Comparison of ENCODE assay signal across 27 cellular contexts in genomic region chr10:110404374-110404773, GRCh38.
A peak's percentile ranks its signal among the peaks of the same experiment; 100 is the strongest.
DNase-seq lines count a peak whose midpoint lies in the region; ATAC-seq and TF ChIP-seq lines count a peak whose summit lies in the region.
"Had no signal": no experiment of that assay in that cellular context is flagged by ENCODE, and none has a peak within 500 bp of the region (broad histone marks: within the 10 kb centered on the region; RNA-seq: fewer than 3 reads in every experiment).

No MANE protein-coding gene starts in this region.

- no peaks in the 10 kb centered on the region for H4K20me1 ChIP-seq in GM23248 (ENCODE audit: insufficient read depth)
- H4K20me1 ChIP-seq: BLaER1 had no signal

- DNase-seq in GM23248 (peak; percentile 42), RWPE1 (ENCODE audit: low spot score) (no peak), epithelial cell of prostate (ENCODE audit: low read depth, low spot score) (no peak), myocyte (ENCODE audit: low read depth) (peak; percentile 34), lower lobe of right lung (no peak), HCEC 1CT (no peak)
- no peak for DNase-seq in activated naive CD4-positive, alpha-beta T cell (lab: John Stamatoyannopoulos, UW)
- DNase-seq: activated CD4-positive, alpha-beta T cell treated with anti-CD3 and anti-CD28 coated beads, Interleukin-2, amount 10 ng/mL, durations not matched to agents 24 days and 14 days; activated effector memory CD4-positive, alpha-beta T cell treated with anti-CD3 and anti-CD28 coated beads, Interleukin-2, amount 50 U/mL, for 16 hours; activated naive CD8-positive, alpha-beta T cell treated with anti-CD3 and anti-CD28 coated beads for 36 hours; activated T-cell treated with anti-CD3 and anti-CD28 coated beads, Interleukin-2, amount 50 U/mL, for 1 hour; aorta; DMS153; hypothalamus; NCI-H146; pancreas; retina; RPMI8226; stimulated activated CD4-positive, alpha-beta T cell treated with anti-CD3 and anti-CD28 coated beads, Interleukin-1b, Interleukin-23, amount 100 ng/mL, for 48 hours; stomach; uterus had no signal

- CTCF ChIA-PET in RWPE1 (lab: Yijun Ruan, JAX): interaction anchor here (0.6 kb wide), 2 partner anchors 101 to 197 kb away, joined by 3 read pairs; no protein-coding TSS in a partner anchor

- no peak for ATAC-seq in lower lobe of right lung
- ATAC-seq: esophagus mucosa, pancreas, WTC11 had no signal

- intact Hi-C loops in lower lobe of right lung (cut with DNase I): no loop called here

- in situ Hi-C loops in GM23248 (cut with MboI): no loop called here

- TF ChIP-seq CTCF in RWPE1 (conservative IDR thresholded peaks at IDR 0.05; ENCODE audit: low read depth) (no peak), lower lobe of right lung (IDR thresholded peaks at IDR 0.05) (no peak)

- POLR2A ChIA-PET in RWPE1 (lab: Yijun Ruan, JAX; ENCODE audit: low non-redundant PET): no interaction called here

- H3K4me2 ChIP-seq in GM23248 (ENCODE audit: unreplicated experiment): no peak overlapping the region
- H3K4me2 ChIP-seq: BLaER1 had no signal

- 83% methylated on average over 4 of the region's 4 CpGs for WGBS in GM23248 (ENCODE audit: low coverage in 1 of 2, low lambda C conversion rate in 2 of 2, missing lambda C conversion rate in 2 of 2), 2 experiments

- H3K4me1 ChIP-seq in GM23248 (ENCODE audit: insufficient read depth) (peaks cover 31% of the 10 kb centered on the region), lower lobe of right lung (peaks cover 3% of the 10 kb centered on the region)
- H3K4me1 ChIP-seq: HAP-1, pancreas, uterus had no signal

- H3K27ac ChIP-seq in GM23248 (no peak overlapping the region), RWPE1 (peak overlapping the region; percentile 54), epithelial cell of prostate (peak overlapping the region; percentile 56), lower lobe of right lung (no peak overlapping the region)
- H3K27ac ChIP-seq: BLaER1, coronary artery, pancreas, SJSA1, stomach, uterus had no signal

- H3K4me3 ChIP-seq in GM23248: no peak overlapping the region
- no peak overlapping the region for H3K4me3 ChIP-seq in lower lobe of right lung
- H3K4me3 ChIP-seq: BLaER1, coronary artery, HAP-1, pancreas, SJSA1, stomach, uterus had no signal

- H3K27me3 ChIP-seq in GM23248 (replicated peaks; ENCODE audit: insufficient read depth) (no peaks in the 10 kb centered on the region), lower lobe of right lung (ENCODE audit: low read depth) (no peaks in the 10 kb centered on the region)
- H3K27me3 ChIP-seq: BLaER1, pancreas, SJSA1, stomach, uterus had no signal

- no peaks in the 10 kb centered on the region for H3K9me2 ChIP-seq in GM23248 (ENCODE audit: insufficient read depth)

- H3K9ac ChIP-seq in GM23248: no peak overlapping the region
- H3K9ac ChIP-seq: BLaER1 had no signal

- no peak overlapping the region for H2AFZ ChIP-seq in GM23248

- H3K36me3 ChIP-seq in GM23248 (ENCODE audit: low read depth): no peaks in the 10 kb centered on the region
- H3K36me3 ChIP-seq in lower lobe of right lung: no peaks in the 10 kb centered on the region
- H3K36me3 ChIP-seq: BLaER1, HAP-1, pancreas, SJSA1, stomach, uterus had no signal

- H3K9me3 ChIP-seq in GM23248 (ENCODE audit: low read depth) (no peaks in the 10 kb centered on the region), lower lobe of right lung (no peaks in the 10 kb centered on the region)
- H3K9me3 ChIP-seq: BLaER1, HAP-1, pancreas, SJSA1, stomach, uterus had no signal

- H3K79me2 ChIP-seq in GM23248 (ENCODE audit: insufficient read depth): no peaks in the 10 kb centered on the region

- H3F3A ChIP-seq in GM23248 (ENCODE audit: insufficient read depth): peaks cover 7% of the 10 kb centered on the region

Comparison
In these comparisons a context has a peak if more than half of its experiments do, and no peak if none do; other contexts are left out.
1. DNase-seq: peak in GM23248 (single experiment) and myocyte (single experiment); none in RWPE1 (single experiment), epithelial cell of prostate (single experiment), lower lobe of right lung (single experiment), HCEC 1CT (single experiment) and activated naive CD4-positive, alpha-beta T cell (0 of 4).
2. H3K27ac ChIP-seq: peak in RWPE1 (single experiment) and epithelial cell of prostate (single experiment); none in GM23248 (single experiment) and lower lobe of right lung (single experiment).